ENCODE assay signal across 8 cellular contexts in the genomic region with DNA sequence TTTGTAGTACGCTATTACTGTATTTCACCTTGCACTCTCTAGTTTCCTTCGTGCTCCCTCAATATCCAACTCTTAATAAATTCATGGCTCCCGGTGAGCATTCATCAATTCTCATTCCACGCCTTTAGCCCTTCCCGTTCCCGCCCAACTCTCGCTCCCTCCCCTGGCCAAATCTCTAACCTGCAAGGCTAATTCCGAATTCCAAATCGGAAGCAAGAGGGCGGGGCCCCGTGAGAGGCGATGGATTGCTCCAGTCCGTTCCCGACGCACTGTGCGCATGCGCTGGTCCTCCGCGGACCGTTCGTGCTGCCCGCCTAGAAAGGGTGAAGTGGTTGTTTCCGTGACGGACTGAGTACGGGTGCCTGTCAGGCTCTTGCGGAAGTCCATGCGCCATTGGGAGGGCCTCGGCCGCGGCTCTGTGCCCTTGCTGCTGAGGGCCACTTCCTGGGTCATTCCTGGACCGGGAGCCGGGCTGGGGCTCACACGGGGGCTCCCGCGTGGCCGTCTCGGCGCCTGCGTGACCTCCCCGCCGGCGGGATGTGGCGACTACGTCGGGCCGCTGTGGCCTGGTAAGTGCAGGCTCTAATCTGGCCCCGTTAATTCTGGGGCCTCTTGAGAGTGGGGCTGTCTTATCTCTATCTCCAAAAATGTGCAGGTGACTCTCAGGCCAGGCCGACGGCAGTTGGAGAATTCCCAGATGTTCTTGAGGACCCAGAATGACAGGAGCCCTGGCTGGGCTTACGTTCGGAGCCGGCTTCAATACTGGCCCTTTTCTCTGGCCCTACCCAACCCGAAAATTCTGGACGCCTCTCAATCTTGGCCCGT. TPM values are rescaled to one million over a fixed set of nuclear protein-coding genes. Genes with fewer than 3 reads are reported as not detected.
DNase-seq lines count a peak whose midpoint lies in the region; ATAC-seq and TF ChIP-seq lines count a peak whose summit lies in the region.

A gene with protein sequence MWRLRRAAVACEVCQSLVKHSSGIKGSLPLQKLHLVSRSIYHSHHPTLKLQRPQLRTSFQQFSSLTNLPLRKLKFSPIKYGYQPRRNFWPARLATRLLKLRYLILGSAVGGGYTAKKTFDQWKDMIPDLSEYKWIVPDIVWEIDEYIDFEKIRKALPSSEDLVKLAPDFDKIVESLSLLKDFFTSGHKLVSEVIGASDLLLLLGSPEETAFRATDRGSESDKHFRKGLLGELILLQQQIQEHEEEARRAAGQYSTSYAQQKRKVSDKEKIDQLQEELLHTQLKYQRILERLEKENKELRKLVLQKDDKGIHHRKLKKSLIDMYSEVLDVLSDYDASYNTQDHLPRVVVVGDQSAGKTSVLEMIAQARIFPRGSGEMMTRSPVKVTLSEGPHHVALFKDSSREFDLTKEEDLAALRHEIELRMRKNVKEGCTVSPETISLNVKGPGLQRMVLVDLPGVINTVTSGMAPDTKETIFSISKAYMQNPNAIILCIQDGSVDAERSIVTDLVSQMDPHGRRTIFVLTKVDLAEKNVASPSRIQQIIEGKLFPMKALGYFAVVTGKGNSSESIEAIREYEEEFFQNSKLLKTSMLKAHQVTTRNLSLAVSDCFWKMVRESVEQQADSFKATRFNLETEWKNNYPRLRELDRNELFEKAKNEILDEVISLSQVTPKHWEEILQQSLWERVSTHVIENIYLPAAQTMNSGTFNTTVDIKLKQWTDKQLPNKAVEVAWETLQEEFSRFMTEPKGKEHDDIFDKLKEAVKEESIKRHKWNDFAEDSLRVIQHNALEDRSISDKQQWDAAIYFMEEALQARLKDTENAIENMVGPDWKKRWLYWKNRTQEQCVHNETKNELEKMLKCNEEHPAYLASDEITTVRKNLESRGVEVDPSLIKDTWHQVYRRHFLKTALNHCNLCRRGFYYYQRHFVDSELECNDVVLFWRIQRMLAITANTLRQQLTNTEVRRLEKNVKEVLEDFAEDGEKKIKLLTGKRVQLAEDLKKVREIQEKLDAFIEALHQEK (plus strand): TSS at position 368 of the 825 bp plus-strand sequence. CDS start 170 bp downstream, at position 538.

- DNase-seq in DMS114 treated with DMSO at 0.1 percent for 48 hours (lab: John Stamatoyannopoulos, UW; ENCODE audit: unreplicated experiment) (peak; percentile 98), OCI-M2 (lab: John Stamatoyannopoulos, UW; ENCODE audit: unreplicated experiment) (peak; percentile 72), activated T-cell treated with anti-CD3 and anti-CD28 coated beads for 4 hours (peak; percentile 83), epithelial cell of esophagus (ENCODE audit: low read depth) (peak; percentile 98), mucosa of descending colon (peak; percentile 96 to 98 (median 97))
- peak; percentile 86 for DNase-seq in stimulated activated CD8-positive, alpha-beta memory T cell treated with anti-CD3 and anti-CD28 coated beads, Interleukin-4, amount 100 ng/mL, for 24 hours (ENCODE audit: low read depth)

- peaks cover 12% of the 10 kb centered on the region for H3K4me1 ChIP-seq in mucosa of descending colon (ENCODE audit: low read depth)

- ATAC-seq in GM21576 (IDR thresholded peaks at IDR 0.05; ENCODE audit: unreplicated experiment) (peak; percentile 98), mucosa of descending colon (peak; percentile 98)

- TF ChIP-seq EP300 in Ishikawa (IDR thresholded peaks at IDR 0.05; ENCODE audit: borderline replicate concordance): peak; percentile 81

- peak within 1 kb of the TSS; percentile 99 for H3K4me3 ChIP-seq in epithelial cell of esophagus (ENCODE audit: low read length)
- H3K4me3 ChIP-seq in mucosa of descending colon: peak within 1 kb of the TSS; percentile 94

- no peak; the same call in 1 of the 2 replicates for TF ChIP-seq RAD21 in Ishikawa (IDR thresholded peaks at IDR 0.05; ENCODE audit: low read depth)

- no peaks in the 10 kb centered on the region for H3K9me3 ChIP-seq in mucosa of descending colon

- TF ChIP-seq CTCF in epithelial cell of esophagus (IDR thresholded peaks at IDR 0.05; ENCODE audit: insufficient read depth, low read depth, low read length, missing control alignments) (peak; percentile 46), mucosa of descending colon (IDR thresholded peaks at IDR 0.05) (no peak)

- intact Hi-C loops in mucosa of descending colon (cut with DNase I, micrococcal nuclease): no loop called here

- H3K36me3 ChIP-seq in mucosa of descending colon (ENCODE audit: low read depth): no peaks in the 10 kb centered on the region

TF ChIP-seq in Ishikawa, 13 proteins besides CTCF, POLR2A, EP300 and RAD21:
- TF ChIP-seq NFIC (IDR thresholded peaks at IDR 0.05) (peak; percentile 62; the same call in 1 of the 2 replicates), YY1 (IDR thresholded peaks at IDR 0.05; ENCODE audit: low read depth) (peak; percentile 95), CREB1 (IDR thresholded peaks at IDR 0.05; ENCODE audit: low read depth) (0 out of 2 replicates have a peak, but pooled peaks have one; percentile 42), ZBTB7A (IDR thresholded peaks at IDR 0.05; ENCODE audit: low read depth) (no peak), FOXM1 (IDR thresholded peaks at IDR 0.05; ENCODE audit: borderline replicate concordance, low read depth) (peak; percentile 70; the same call in 1 of the 2 replicates), EGR1 (IDR thresholded peaks at IDR 0.05) (0 out of 2 replicates have a peak, but pooled peaks have one; percentile 26), TCF12 (IDR thresholded peaks at IDR 0.05; ENCODE audit: low read depth) (peak; percentile 91), TEAD4 (IDR thresholded peaks at IDR 0.05) (peak; percentile 66), CEBPB (IDR thresholded peaks at IDR 0.05) (peak; percentile 77; the same call in 1 of the 2 replicates), TAF1 (IDR thresholded peaks at IDR 0.05; ENCODE audit: low read depth) (peak; percentile 90)
- TF ChIP-seq, protein P1, sequence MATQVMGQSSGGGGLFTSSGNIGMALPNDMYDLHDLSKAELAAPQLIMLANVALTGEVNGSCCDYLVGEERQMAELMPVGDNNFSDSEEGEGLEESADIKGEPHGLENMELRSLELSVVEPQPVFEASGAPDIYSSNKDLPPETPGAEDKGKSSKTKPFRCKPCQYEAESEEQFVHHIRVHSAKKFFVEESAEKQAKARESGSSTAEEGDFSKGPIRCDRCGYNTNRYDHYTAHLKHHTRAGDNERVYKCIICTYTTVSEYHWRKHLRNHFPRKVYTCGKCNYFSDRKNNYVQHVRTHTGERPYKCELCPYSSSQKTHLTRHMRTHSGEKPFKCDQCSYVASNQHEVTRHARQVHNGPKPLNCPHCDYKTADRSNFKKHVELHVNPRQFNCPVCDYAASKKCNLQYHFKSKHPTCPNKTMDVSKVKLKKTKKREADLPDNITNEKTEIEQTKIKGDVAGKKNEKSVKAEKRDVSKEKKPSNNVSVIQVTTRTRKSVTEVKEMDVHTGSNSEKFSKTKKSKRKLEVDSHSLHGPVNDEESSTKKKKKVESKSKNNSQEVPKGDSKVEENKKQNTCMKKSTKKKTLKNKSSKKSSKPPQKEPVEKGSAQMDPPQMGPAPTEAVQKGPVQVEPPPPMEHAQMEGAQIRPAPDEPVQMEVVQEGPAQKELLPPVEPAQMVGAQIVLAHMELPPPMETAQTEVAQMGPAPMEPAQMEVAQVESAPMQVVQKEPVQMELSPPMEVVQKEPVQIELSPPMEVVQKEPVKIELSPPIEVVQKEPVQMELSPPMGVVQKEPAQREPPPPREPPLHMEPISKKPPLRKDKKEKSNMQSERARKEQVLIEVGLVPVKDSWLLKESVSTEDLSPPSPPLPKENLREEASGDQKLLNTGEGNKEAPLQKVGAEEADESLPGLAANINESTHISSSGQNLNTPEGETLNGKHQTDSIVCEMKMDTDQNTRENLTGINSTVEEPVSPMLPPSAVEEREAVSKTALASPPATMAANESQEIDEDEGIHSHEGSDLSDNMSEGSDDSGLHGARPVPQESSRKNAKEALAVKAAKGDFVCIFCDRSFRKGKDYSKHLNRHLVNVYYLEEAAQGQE (IDR thresholded peaks at IDR 0.05; ENCODE audit: low read depth): peak; percentile 37
- TF ChIP-seq, protein P2, sequence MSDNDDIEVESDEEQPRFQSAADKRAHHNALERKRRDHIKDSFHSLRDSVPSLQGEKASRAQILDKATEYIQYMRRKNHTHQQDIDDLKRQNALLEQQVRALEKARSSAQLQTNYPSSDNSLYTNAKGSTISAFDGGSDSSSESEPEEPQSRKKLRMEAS (IDR thresholded peaks at IDR 0.05): peak; percentile 98
- TF ChIP-seq, protein P3, sequence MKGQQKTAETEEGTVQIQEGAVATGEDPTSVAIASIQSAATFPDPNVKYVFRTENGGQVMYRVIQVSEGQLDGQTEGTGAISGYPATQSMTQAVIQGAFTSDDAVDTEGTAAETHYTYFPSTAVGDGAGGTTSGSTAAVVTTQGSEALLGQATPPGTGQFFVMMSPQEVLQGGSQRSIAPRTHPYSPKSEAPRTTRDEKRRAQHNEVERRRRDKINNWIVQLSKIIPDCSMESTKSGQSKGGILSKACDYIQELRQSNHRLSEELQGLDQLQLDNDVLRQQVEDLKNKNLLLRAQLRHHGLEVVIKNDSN (IDR thresholded peaks at IDR 0.05): peak; percentile 77

RNA-seq across cellular contexts. Expression of the gene that starts here (rescaled TPM):
- 10 to 100 TPM; 67.8 to 90.8 (median 82.1) TPM for total RNA-seq in mucosa of descending colon

Comparison
In these comparisons a context has a peak if more than half of its experiments do, and no peak if none do; other contexts are left out.
1. Peak in every context shown above with its lines: DNase-seq, ATAC-seq and H3K4me3 ChIP-seq.